Comparison of ENCODE assay signal across 10 cellular contexts in genomic region chr6:3813150-3813780, GRCh38. TPM values are rescaled to one million over a fixed set of nuclear protein-coding genes. Genes with fewer than 3 reads are reported as not detected.
DNase-seq lines count a peak whose midpoint lies in the region; ATAC-seq and TF ChIP-seq lines count a peak whose summit lies in the region.
"Had no signal": no experiment of that assay in that cellular context is flagged by ENCODE, and none has a peak within 500 bp of the region (broad histone marks: within the 10 kb centered on the region; RNA-seq: fewer than 3 reads in every experiment).

No MANE protein-coding gene starts in this region.

- peak overlapping the region; percentile 63 for H2AK5ac ChIP-seq in mesenchymal stem cell (ENCODE audit: low read length, severe bottlenecking)

- H3K18ac ChIP-seq in mesenchymal stem cell (ENCODE audit: low read depth in 1 of 2, low read length in 2 of 2): peak overlapping the region in 1 of 2 experiments; percentile 63

- H3K4me1 ChIP-seq in adrenal gland (replicated peaks in 1 of 2) (peaks cover 0 to 4% of the 10 kb centered on the region in 2 donors), mesenchymal stem cell (ENCODE audit: control insufficient read depth, insufficient read depth, low read depth, low read length) (peaks cover 21% of the 10 kb centered on the region)

- H3K4me2 ChIP-seq in mesenchymal stem cell (ENCODE audit: low read length, poor library complexity, severe bottlenecking): no peak overlapping the region

- no peak overlapping the region for H2BK5ac ChIP-seq in mesenchymal stem cell (ENCODE audit: low read depth, low read length, poor library complexity, severe bottlenecking)

- H3K27me3 Mint-ChIP-seq in HFFc6 (ENCODE audit: insufficient read depth): peaks cover 2% of the 10 kb centered on the region; the same call in 1 of the 2 replicates
- peaks cover 11% of the 10 kb centered on the region for H3K27me3 Mint-ChIP-seq in T-helper 17 cell

- H2BK12ac ChIP-seq in mesenchymal stem cell (ENCODE audit: low read length in 2 of 2): peak overlapping the region in 1 of 2 experiments; percentile 1

- peak overlapping the region; percentile 52 for H3K27ac Mint-ChIP-seq in HFFc6
- no peak overlapping the region for H3K27ac Mint-ChIP-seq in T-helper 17 cell

- no peak overlapping the region for H3K23ac ChIP-seq in mesenchymal stem cell (ENCODE audit: low read length in 2 of 2)

- DNase-seq in Daoy (ENCODE audit: low read depth) (peak; percentile 81), HFFc6 (peak; percentile 51), adrenal gland (peak; percentile 49 to 80 (median 66)), mesenchymal stem cell (peak; percentile 61), NCI-H1105 (lab: John Stamatoyannopoulos, UW) (no peak), T-helper 17 cell (no peak), DMS114 treated with DMSO at 0.1 percent for 48 hours (lab: John Stamatoyannopoulos, UW; ENCODE audit: unreplicated experiment) (no peak)
- DNase-seq: NK-92 treated with Interleukin-12 subunit alpha and Interleukin-12 subunit beta, amount 100 ng/mL, for 24 hours had no signal

- H3K27me3 ChIP-seq in adrenal gland (peaks cover 3% of the 10 kb centered on the region), mesenchymal stem cell (ENCODE audit: control insufficient read depth in 1 of 2, insufficient read depth in 1 of 2, low read length in 2 of 2) (no peaks in the 10 kb centered on the region)

- TF ChIP-seq CTCF in HFFc6 (IDR thresholded peaks at IDR 0.05) (no peak), adrenal gland (IDR thresholded peaks at IDR 0.05) (no peak)

- no peaks in the 10 kb centered on the region for H3K9me3 Mint-ChIP-seq in HFFc6
- H3K9me3 Mint-ChIP-seq: neural crest cell had no signal

- H3K4me3 Mint-ChIP-seq in HFFc6 (no peak overlapping the region; the same call in 1 of the 2 replicates), T-helper 17 cell (no peak overlapping the region)
- H3K4me3 Mint-ChIP-seq: neural crest cell had no signal

- H3K4me1 Mint-ChIP-seq in HFFc6 (ENCODE audit: low read depth) (peaks cover 37% of the 10 kb centered on the region), T-helper 17 cell (no peaks in the 10 kb centered on the region)

- H3K27ac ChIP-seq in adrenal gland (peak overlapping the region in 1 of 5 donors; percentile 40), mesenchymal stem cell (ENCODE audit: low read length, poor library complexity, severe bottlenecking) (no peak overlapping the region)

- H3K14ac ChIP-seq in mesenchymal stem cell (ENCODE audit: low read length in 2 of 2): no peak overlapping the region

- no peaks in the 10 kb centered on the region for H3K9me3 ChIP-seq in adrenal gland (replicated peaks in 1 of 3)
- no peaks in the 10 kb centered on the region for H3K9me3 ChIP-seq in mesenchymal stem cell (ENCODE audit: control insufficient read depth, low read length)
- no peaks in the 10 kb centered on the region for H3K9me3 ChIP-seq in T-helper 17 cell (ENCODE audit: control insufficient read depth, low read length, poor library complexity, severe bottlenecking)

- H2BK120ac ChIP-seq in mesenchymal stem cell (ENCODE audit: low read depth, low read length): no peak overlapping the region

- H4K8ac ChIP-seq in mesenchymal stem cell (ENCODE audit: low read length): peak overlapping the region; percentile 57

- no peak overlapping the region for H3K4me3 ChIP-seq in adrenal gland
- no peak overlapping the region for H3K4me3 ChIP-seq in mesenchymal stem cell (ENCODE audit: insufficient read depth in 1 of 2, low read depth in 1 of 2, low read length in 2 of 2)

- TF ChIP-seq POLR2A in adrenal gland (IDR thresholded peaks at IDR 0.05): no peak

- ATAC-seq in T-helper 17 cell: no peak
- no peak for ATAC-seq in HG02642 (IDR thresholded peaks at IDR 0.05; ENCODE audit: poor library complexity, unreplicated experiment)

- no peak overlapping the region for H3K9ac ChIP-seq in mesenchymal stem cell (ENCODE audit: low read length)

- H2BK15ac ChIP-seq in mesenchymal stem cell (ENCODE audit: low read depth, poor library complexity, severe bottlenecking): no peak overlapping the region

- H3K36me3 Mint-ChIP-seq in HFFc6 (ENCODE audit: low read depth) (no peaks in the 10 kb centered on the region), T-helper 17 cell (ENCODE audit: low read depth) (no peaks in the 10 kb centered on the region)

- H3K36me3 ChIP-seq in adrenal gland (replicated peaks in 1 of 2) (no peaks in the 10 kb centered on the region), mesenchymal stem cell (ENCODE audit: control insufficient read depth in 1 of 2, insufficient read depth in 2 of 2, low read depth in 1 of 2, low read length in 2 of 2) (no peaks in the 10 kb centered on the region)

- H2AFZ ChIP-seq in mesenchymal stem cell (ENCODE audit: low read depth, low read length): no peak overlapping the region

- intact Hi-C loops in adrenal gland (cut with DNase I): no loop called here

- no peak overlapping the region for H3K4ac ChIP-seq in mesenchymal stem cell (ENCODE audit: low read depth in 1 of 2, low read length in 2 of 2)

- no peak overlapping the region for H4K91ac ChIP-seq in mesenchymal stem cell (ENCODE audit: low read length)

- H3K79me1 ChIP-seq in mesenchymal stem cell (replicated peaks; ENCODE audit: low read length, poor library complexity, severe bottlenecking): no peaks in the 10 kb centered on the region

- 26 to 51% (median 41%) methylated on average over 8 to 13 of the region's 13 CpGs for WGBS in adrenal gland, 4 donors
- 37% methylated on average over 13 of the region's 13 CpGs for WGBS in mesenchymal stem cell

RNA-seq across cellular contexts. Expression of gene FAM50B, which starts 35.9 kb away (rescaled TPM):
- 5.3 and 6.1 TPM in 2 replicates for total RNA-seq in Daoy (2014; rRNA removed; shearing (Covaris generic))
- total RNA-seq in HFFc6 (2021; fragmentation: NEBNext Ultra II Directional; extraction: Animal tissue kit (Norgen Biotek cat#: 25700)): 10 to 100 TPM in 3 of 6 experiments, 1 to 10 TPM in 3; 8.0 to 11.7 (median 10.2) TPM
- total RNA-seq in adrenal gland (100 to 1,000 TPM in 1 of 8 donors, 10 to 100 TPM in 7; 10.6 to 119 (median 15.2) TPM), T-helper 17 cell (1 to 10 TPM; 5.0 to 5.1 TPM)
- polyA plus RNA-seq in adrenal gland: 10 to 100 TPM in 1 of 3 donors, 1 to 10 TPM in 2; 5.9 to 15.7 (median 6.8) TPM
- 2.1 TPM for polyA plus RNA-seq in mesenchymal stem cell (2013, experiment 1 of 2)
- polyA plus RNA-seq in mesenchymal stem cell (2013, experiment 2 of 2): 2.1 TPM

Comparison
In these comparisons a context has a peak if more than half of its experiments do, and no peak if none do; other contexts are left out.
1. DNase-seq: peak in Daoy (single experiment), HFFc6 (single experiment), adrenal gland (7 of 7) and mesenchymal stem cell (single experiment); none in NCI-H1105 (single experiment), T-helper 17 cell (0 of 3) and DMS114 treated with DMSO at 0.1 percent for 48 hours (single experiment).